21 cellular contexts compared by ENCODE assay signal in the genomic region with DNA sequence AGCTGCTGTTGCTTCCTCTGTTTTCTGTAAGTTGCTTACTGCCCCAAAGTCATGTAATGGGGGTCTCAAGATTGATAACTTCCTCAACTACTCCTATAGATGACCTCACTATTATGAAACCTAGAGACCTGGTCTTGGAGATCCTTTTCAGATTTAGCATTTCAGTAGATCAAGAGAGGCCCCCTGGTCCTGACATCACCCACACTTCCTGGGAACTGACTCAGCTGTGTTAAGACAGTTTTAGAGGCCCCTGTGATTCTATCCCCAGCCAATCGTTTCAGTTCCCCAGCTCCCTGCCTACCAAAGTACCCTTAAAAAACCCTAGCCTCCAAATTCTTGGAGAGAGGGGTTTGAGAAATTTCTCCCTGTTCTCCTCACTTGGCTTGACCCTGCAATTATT. TPM values are rescaled to one million over a fixed set of nuclear protein-coding genes. Genes with fewer than 3 reads are reported as not detected.
A peak's percentile ranks its signal among the peaks of the same experiment; 100 is the strongest.
DNase-seq lines count a peak whose midpoint lies in the region; ATAC-seq, FAIRE-seq and TF ChIP-seq lines count a peak whose summit lies in the region.
"Had no signal": no experiment of that assay in that cellular context is flagged by ENCODE, and none has a peak within 500 bp of the region (broad histone marks: within the 10 kb centered on the region; RNA-seq: fewer than 3 reads in every experiment).

No MANE protein-coding gene starts in this region.

- no peak for ATAC-seq in HepG2
- no peak for ATAC-seq in right lobe of liver
- ATAC-seq in K562: no peak; the same call in 2 of the 3 replicates
- peak; percentile 74 for ATAC-seq in stimulated activated naive CD8-positive, alpha-beta T cell treated with anti-CD3 and anti-CD28 coated beads, Interleukin-15, amount 100 ng/mL, for 72 hours
- ATAC-seq in GM21381 (IDR thresholded peaks at IDR 0.05; ENCODE audit: unreplicated experiment): no peak

- POLR2A ChIA-PET in HepG2 (lab: Yijun Ruan, JAX) (interaction anchor here (2.3 kb wide), 1 partner anchor 11 kb away, joined by 9 read pairs; a partner anchor contains a TSS), K562 (lab: Yijun Ruan, JAX) (interaction anchor here (0.5 to 1.5 kb wide), 4 partner anchors 11 to 39 kb away, joined by 3 to 8 read pairs (median 4); a partner anchor contains a TSS)

- DNase-seq in activated CD4-positive, alpha-beta T cell treated with anti-CD3 and anti-CD28 coated beads for 48 hours: peak; percentile 47
- no peak for DNase-seq in activated CD4-positive, alpha-beta T cell treated with anti-CD3 and anti-CD28 coated beads, Interleukin-2, amount 10 ng/mL, durations not matched to agents 24 days and 14 days
- DNase-seq in HepG2 (ENCODE audit: low spot score) (no peak), right lobe of liver (no peak), K562 (ENCODE audit: extremely low read depth in 1 of 4, low spot score in 3 of 4) (no peak), DMS53 treated with DMSO at 0.1 percent for 48 hours (lab: John Stamatoyannopoulos, UW; ENCODE audit: unreplicated experiment) (no peak)
- no peak for DNase-seq in stimulated activated naive CD8-positive, alpha-beta T cell treated with anti-CD3 and anti-CD28 coated beads, Interleukin-15, amount 100 ng/mL, for 72 hours
- DNase-seq: 8988T; ACHN; CD4-positive, CD25-positive, alpha-beta regulatory T cell; DMS153; GOT3; HCEC 1CT; KG1; MG63; NCI-H2029; NCI-H69; OCI-M1; Peyer's patch; SHP77 treated with DMSO at 0.1 percent for 48 hours had no signal

- in situ Hi-C loops in HepG2 (cut with HindIII; ENCODE audit: extremely low pct_ligation_motif_present, low pct_unique_long_range_greater_than_20kb) (loop anchor here (10.0 to 25.0 kb wide), 2 partner anchors 94 to 1202 kb away; a partner anchor contains a TSS), K562 (cut with MboI) (no loop called here)

- no peaks in the 10 kb centered on the region for H3K79me2 ChIP-seq in HepG2 (ENCODE audit: insufficient read depth, low read length)
- H3K79me2 ChIP-seq in K562 (ENCODE audit: control insufficient read depth, insufficient read depth, low read length): no peaks in the 10 kb centered on the region

- H3K9me1 ChIP-seq in K562 (ENCODE audit: control insufficient read depth, insufficient read depth, low read length): no peaks in the 10 kb centered on the region

- H3K4me3 ChIP-seq in HepG2 (replicated peaks in 1 of 3; ENCODE audit: insufficient read depth in 1 of 3, low read depth in 2 of 3, low read length in 3 of 3): no peak overlapping the region
- H3K4me3 ChIP-seq in right lobe of liver: no peak overlapping the region
- H3K4me3 ChIP-seq in K562: no peak overlapping the region
- H3K4me3 ChIP-seq: MG63, Peyer's patch had no signal

- TF ChIP-seq EP300 in HepG2 (IDR thresholded peaks at IDR 0.05; ENCODE audit: low read depth in 2 of 2, low read length in 2 of 2) (no peak), HepG2 (CRISPR knock-in tag; IDR thresholded peaks at IDR 0.05; ENCODE audit: borderline replicate concordance) (no peak), K562 (IDR thresholded peaks at IDR 0.05; ENCODE audit: low read length) (no peak)

- H3K9me3 Mint-ChIP-seq in activated CD4-positive, alpha-beta T cell treated with anti-CD3 and anti-CD28 coated beads, Interleukin-2, amount 10 ng/mL, durations not matched to agents 24 days and 14 days: no peaks in the 10 kb centered on the region
- no peaks in the 10 kb centered on the region for H3K9me3 Mint-ChIP-seq in stimulated activated naive CD8-positive, alpha-beta T cell treated with anti-CD3 and anti-CD28 coated beads, Interleukin-15, amount 100 ng/mL, for 72 hours
- H3K9me3 Mint-ChIP-seq: CD4-positive, CD25-positive, alpha-beta regulatory T cell had no signal

- BruUV-seq in HepG2 (replicated peaks; lab: Mats Ljungman, UMichigan) (no TSS peak), K562 (replicated peaks; lab: Mats Ljungman, UMichigan) (no TSS peak)

- H3K9me3 ChIP-seq in HepG2 (ENCODE audit: low read length) (no peaks in the 10 kb centered on the region), right lobe of liver (no peaks in the 10 kb centered on the region), K562 (replicated peaks; ENCODE audit: control insufficient read depth, insufficient read depth, low read depth, low read length) (no peaks in the 10 kb centered on the region)
- H3K9me3 ChIP-seq: MG63, Peyer's patch had no signal

- peak overlapping the region; percentile 61; the same call in 1 of the 2 replicates for H3K4me2 ChIP-seq in HepG2 (ENCODE audit: low read depth, low read length)
- H3K4me2 ChIP-seq in K562 (ENCODE audit: insufficient read depth, low read length): no peak overlapping the region

- TF ChIP-seq CTCF in HepG2 (CRISPR knock-in tag; IDR thresholded peaks at IDR 0.05) (no peak), right lobe of liver (IDR thresholded peaks at IDR 0.05) (no peak), K562 (IDR thresholded peaks at IDR 0.05 in 2 of 3, conservative IDR thresholded peaks at IDR 0.05 in 1 of 3; ENCODE audit: insufficient read depth in 2 of 3, low read depth in 1 of 3, low read length in 3 of 3) (no peak)

- no peak overlapping the region for H3K27ac Mint-ChIP-seq in activated CD4-positive, alpha-beta T cell treated with anti-CD3 and anti-CD28 coated beads, Interleukin-2, amount 10 ng/mL, durations not matched to agents 24 days and 14 days
- no peak overlapping the region for H3K27ac Mint-ChIP-seq in stimulated activated naive CD8-positive, alpha-beta T cell treated with anti-CD3 and anti-CD28 coated beads, Interleukin-15, amount 100 ng/mL, for 72 hours
- H3K27ac Mint-ChIP-seq: CD4-positive, CD25-positive, alpha-beta regulatory T cell had no signal

- CTCF ChIA-PET in HepG2 (lab: Yijun Ruan, JAX; ENCODE audit: low intra/inter-chr PET ratio, low total read pairs) (no interaction called here), K562 (lab: Yijun Ruan, JAX; ENCODE audit: low intra/inter-chr PET ratio) (no interaction called here)

- no peaks in the 10 kb centered on the region for H3K36me3 Mint-ChIP-seq in activated CD4-positive, alpha-beta T cell treated with anti-CD3 and anti-CD28 coated beads, Interleukin-2, amount 10 ng/mL, durations not matched to agents 24 days and 14 days (ENCODE audit: low read depth)
- H3K36me3 Mint-ChIP-seq: CD4-positive, CD25-positive, alpha-beta regulatory T cell had no signal

- H3K4me3 Mint-ChIP-seq in activated CD4-positive, alpha-beta T cell treated with anti-CD3 and anti-CD28 coated beads, Interleukin-2, amount 10 ng/mL, durations not matched to agents 24 days and 14 days: no peak overlapping the region
- no peak overlapping the region for H3K4me3 Mint-ChIP-seq in stimulated activated naive CD8-positive, alpha-beta T cell treated with anti-CD3 and anti-CD28 coated beads, Interleukin-15, amount 100 ng/mL, for 72 hours
- H3K4me3 Mint-ChIP-seq: CD4-positive, CD25-positive, alpha-beta regulatory T cell had no signal

- peaks cover 0 to 16% of the 10 kb centered on the region in 2 experiments; a peak in 2 of 5 replicates for H3K27me3 ChIP-seq in HepG2 (ENCODE audit: control insufficient read depth in 1 of 2, insufficient read depth in 2 of 2, low read length in 2 of 2)
- no peaks in the 10 kb centered on the region for H3K27me3 ChIP-seq in right lobe of liver
- no peaks in the 10 kb centered on the region for H3K27me3 ChIP-seq in K562 (ENCODE audit: control insufficient read depth in 2 of 2, insufficient read depth in 2 of 2, low read length in 2 of 2)
- H3K27me3 ChIP-seq: MG63, Peyer's patch had no signal

- H3K4me1 Mint-ChIP-seq in activated CD4-positive, alpha-beta T cell treated with anti-CD3 and anti-CD28 coated beads, Interleukin-2, amount 10 ng/mL, durations not matched to agents 24 days and 14 days: peaks cover 2% of the 10 kb centered on the region
- H3K4me1 Mint-ChIP-seq in stimulated activated naive CD8-positive, alpha-beta T cell treated with anti-CD3 and anti-CD28 coated beads, Interleukin-15, amount 100 ng/mL, for 72 hours: peaks cover 10% of the 10 kb centered on the region
- H3K4me1 Mint-ChIP-seq: CD4-positive, CD25-positive, alpha-beta regulatory T cell had no signal

- no peak overlapping the region for H3K9ac ChIP-seq in HepG2 (ENCODE audit: insufficient read depth, low read depth, low read length)
- no peak overlapping the region for H3K9ac ChIP-seq in K562 (ENCODE audit: insufficient read depth in 1 of 2, low read depth in 2 of 2, low read length in 2 of 2)

- H3K4me1 ChIP-seq in HepG2 (ENCODE audit: insufficient read depth, low read length): peaks cover 14% of the 10 kb centered on the region
- H3K4me1 ChIP-seq in right lobe of liver: no peaks in the 10 kb centered on the region
- no peaks in the 10 kb centered on the region; a peak in 1 of 5 replicates for H3K4me1 ChIP-seq in K562 (replicated peaks in 1 of 2; ENCODE audit: control insufficient read depth in 2 of 2, insufficient read depth in 2 of 2, low read length in 2 of 2)
- H3K4me1 ChIP-seq: Peyer's patch had no signal

- TF ChIP-seq POLR2A in HepG2 (IDR thresholded peaks at IDR 0.05; ENCODE audit: insufficient read depth in 1 of 2, low read depth in 2 of 2, low read length in 2 of 2): no peak
- TF ChIP-seq POLR2A in right lobe of liver (IDR thresholded peaks at IDR 0.05): no peak
- TF ChIP-seq POLR2A in K562 (conservative IDR thresholded peaks at IDR 0.05): no peak

- H4K20me1 ChIP-seq in HepG2 (ENCODE audit: insufficient read depth, low read length) (no peaks in the 10 kb centered on the region), K562 (replicated peaks; ENCODE audit: control insufficient read depth, insufficient read depth, low read length) (no peaks in the 10 kb centered on the region)

- no peak overlapping the region for H2AFZ ChIP-seq in HepG2 (ENCODE audit: low read length)
- no peak overlapping the region for H2AFZ ChIP-seq in K562 (ENCODE audit: low read depth, low read length)

- peaks cover 8% of the 10 kb centered on the region for H3K27me3 Mint-ChIP-seq in activated CD4-positive, alpha-beta T cell treated with anti-CD3 and anti-CD28 coated beads, Interleukin-2, amount 10 ng/mL, durations not matched to agents 24 days and 14 days
- no peaks in the 10 kb centered on the region for H3K27me3 Mint-ChIP-seq in stimulated activated naive CD8-positive, alpha-beta T cell treated with anti-CD3 and anti-CD28 coated beads, Interleukin-15, amount 100 ng/mL, for 72 hours

- intact Hi-C loops in activated CD4-positive, alpha-beta T cell treated with anti-CD3 and anti-CD28 coated beads, Interleukin-2, amount 10 ng/mL, durations not matched to agents 24 days and 14 days (cut with micrococcal nuclease): no loop called here
- intact Hi-C loops in HepG2 (cut with micrococcal nuclease; ENCODE audit: unreplicated experiment) (no loop called here), right lobe of liver (cut with DNase I) (no loop called here), K562 (cut with micrococcal nuclease) (no loop called here)

- no peaks in the 10 kb centered on the region for H3K36me3 ChIP-seq in HepG2 (replicated peaks in 1 of 2; ENCODE audit: control insufficient read depth in 1 of 2, insufficient read depth in 2 of 2, low read length in 2 of 2)
- H3K36me3 ChIP-seq in right lobe of liver: no peaks in the 10 kb centered on the region
- no peaks in the 10 kb centered on the region for H3K36me3 ChIP-seq in K562 (ENCODE audit: control insufficient read depth, insufficient read depth, low read length)
- H3K36me3 ChIP-seq: MG63, Peyer's patch had no signal

- FAIRE-seq in HepG2 (lab: Jason Lieb, UNC) (no peak), K562 (lab: Jason Lieb, UNC) (no peak)

- H3K27ac ChIP-seq in HepG2 (ENCODE audit: extremely low read length, insufficient read depth, low read length) (no peak overlapping the region), right lobe of liver (no peak overlapping the region), K562 (ENCODE audit: extremely low read depth, low read depth, low read length) (no peak overlapping the region)
- H3K27ac ChIP-seq: Peyer's patch had no signal

- WGBS in HepG2 (ENCODE audit: low lambda C conversion rate): 0% methylated on average over 1 of the region's 1 CpG
- WGBS in right lobe of liver (ENCODE audit: insufficient coverage, low coverage, low lambda C conversion rate, missing lambda C conversion rate): 40% methylated on average over 1 of the region's 1 CpG
- WGBS in K562 (ENCODE audit: insufficient coverage, low coverage, missing lambda C conversion rate): no CpG with 5 or more reads among the region's 1 CpG

- no peak for TF ChIP-seq RAD21 in HepG2 (CRISPR knock-in tag; IDR thresholded peaks at IDR 0.05)
- TF ChIP-seq RAD21 in K562 (CRISPR knock-in tag; conservative IDR thresholded peaks at IDR 0.05 in 1 of 2, IDR thresholded peaks at IDR 0.05 in 1 of 2): no peak

RNA-seq across cellular contexts. Expression of a gene that starts 9.2 kb away (rescaled TPM):
- 4.7 and 5.0 TPM in 2 replicates for total RNA-seq in activated CD4-positive, alpha-beta T cell treated with anti-CD3 and anti-CD28 coated beads, Interleukin-2, amount 10 ng/mL, durations not matched to agents 24 days and 14 days
- 37.5 and 59.7 TPM in 2 replicates for total RNA-seq in HepG2 (2016; rRNA removed; fragmentation: Illumina TruSeq; extraction: Trizol)
- total RNA-seq in HepG2 (2016; cell fraction: cytosol; rRNA removed; fragmentation: Illumina TruSeq; extraction: Trizol; ENCODE audit: low read depth): 6.3 and 7.7 TPM in 2 replicates
- total RNA-seq in HepG2 (2016; cell fraction: insoluble cytoplasmic fraction; rRNA removed; fragmentation: Illumina TruSeq; extraction: Trizol): 39.6 and 59.5 TPM in 2 replicates
- total RNA-seq in HepG2 (2016; cell fraction: membrane; rRNA removed; fragmentation: Illumina TruSeq; extraction: Trizol): 11.9 and 12.9 TPM in 2 replicates
- 15.1 and 17.4 TPM in 2 replicates for total RNA-seq in HepG2 (2016; cell fraction: nucleus; rRNA removed; fragmentation: Illumina TruSeq; extraction: Trizol)
- polyA plus RNA-seq in HepG2 (2011; rRNA removed): 71.2 and 73.6 TPM in 2 replicates
- 60.1 and 70.4 TPM in 2 replicates for polyA plus RNA-seq in HepG2 (2011; cell fraction: cytosol; rRNA removed)
- 17.5 and 19.4 TPM in 2 replicates for polyA plus RNA-seq in HepG2 (2011; cell fraction: nucleus; rRNA removed)
- 40.9 and 79.8 TPM in 2 replicates for polyA plus RNA-seq in HepG2 (2012)
- polyA plus RNA-seq in HepG2 (2016; cell fraction: cytosol; fragmentation: Illumina TruSeq; extraction: Trizol; ENCODE audit: low read depth): 6.2 and 6.3 TPM in 2 replicates
- polyA plus RNA-seq in HepG2 (2016; cell fraction: insoluble cytoplasmic fraction; fragmentation: Illumina TruSeq; extraction: Trizol; ENCODE audit: low read depth): 53.1 and 54.4 TPM in 2 replicates
- polyA plus RNA-seq in HepG2 (2016; cell fraction: membrane; fragmentation: Illumina TruSeq; extraction: Trizol; ENCODE audit: low read depth): 9.5 and 9.6 TPM in 2 replicates
- polyA plus RNA-seq in HepG2 (2016; cell fraction: nucleus; fragmentation: Illumina TruSeq; extraction: Trizol; ENCODE audit: insufficient read depth, low read depth): 17.5 and 21.2 TPM in 2 replicates
- 30.7 and 305 TPM in 2 replicates for polyA minus RNA-seq in HepG2 (2011; rRNA and poly(A)+ RNA removed; ENCODE audit: low replicate concordance)
- polyA minus RNA-seq in HepG2 (2011; cell fraction: cytosol; rRNA and poly(A)+ RNA removed): 47.9 and 62.8 TPM in 2 replicates
- 28.6 and 33.4 TPM in 2 replicates for polyA minus RNA-seq in HepG2 (2011; cell fraction: nucleus; rRNA and poly(A)+ RNA removed)
- total RNA-seq in right lobe of liver: 1 to 10 TPM in 3 of 6 experiments, under 1 TPM in 2, not detected in 1; 0.92 to 3.3 (median 1.7) TPM
- total RNA-seq in K562 (2011; cell fraction: chromatin; rRNA removed; ENCODE audit: low replicate concordance): 22.1 and 29.4 TPM in 2 replicates
- 20.8 and 24.9 TPM in 2 replicates for total RNA-seq in K562 (2011; cell fraction: nucleolus; rRNA removed)
- 25.6 and 31.2 TPM in 2 replicates for total RNA-seq in K562 (2011; cell fraction: nucleoplasm; rRNA removed)
- total RNA-seq in K562 (2014; rRNA removed): 13.9 and 15.5 TPM in 2 replicates
- total RNA-seq in K562 (2014; rRNA removed; fragmentation: Illumina TruSeq; extraction: Trizol): 17.8 and 19.7 TPM in 2 replicates
- 5.8 and 6.2 TPM in 2 replicates for total RNA-seq in K562 (2015; rRNA removed; fragmentation: Illumina TruSeq; extraction: Trizol)
- 12.5 and 13.1 TPM in 2 replicates for total RNA-seq in K562 (2021)
- 75.0 and 107 TPM in 2 replicates for polyA plus RNA-seq in K562 (2011; rRNA removed)
- 64.8 and 102 TPM in 2 replicates for polyA plus RNA-seq in K562 (2011; cell fraction: cytosol; rRNA removed)
- polyA plus RNA-seq in K562 (2011; cell fraction: nucleus; rRNA removed): 27.6 and 70.1 TPM in 2 replicates
- polyA plus RNA-seq in K562 (2012): 19.8 and 63.2 TPM in 2 replicates
- 20.3 and 21.9 TPM in 2 replicates for polyA plus RNA-seq in K562 (2014; fragmentation: Illumina TruSeq; extraction: Trizol)
- polyA plus RNA-seq in K562 (2014; fragmentation: Nextera tagmentation; extraction: Ambion mirVana): 10 to 100 TPM; 23.2 to 26.7 TPM
- 11.7 and 13.4 TPM in 2 replicates for polyA plus RNA-seq in K562 (2014; rRNA removed)
- 63.5 and 97.5 TPM in 2 replicates for polyA minus RNA-seq in K562 (2011; rRNA and poly(A)+ RNA removed)
- polyA minus RNA-seq in K562 (2011; cell fraction: cytosol; rRNA and poly(A)+ RNA removed): 36.9 and 46.0 TPM in 2 replicates
- polyA minus RNA-seq in K562 (2011; cell fraction: nucleus; rRNA and poly(A)+ RNA removed): 10.5 and 31.0 TPM in 2 replicates

RNA-seq across cellular contexts. Expression of a gene that starts 10.4 kb away (rescaled TPM):
- 21.2 and 22.7 TPM in 2 replicates for total RNA-seq in activated CD4-positive, alpha-beta T cell treated with anti-CD3 and anti-CD28 coated beads, Interleukin-2, amount 10 ng/mL, durations not matched to agents 24 days and 14 days
- total RNA-seq in HepG2 (2016; rRNA removed; fragmentation: Illumina TruSeq; extraction: Trizol): 18.7 and 30.0 TPM in 2 replicates
- total RNA-seq in HepG2 (2016; cell fraction: cytosol; rRNA removed; fragmentation: Illumina TruSeq; extraction: Trizol; ENCODE audit: low read depth): 23.7 and 27.0 TPM in 2 replicates
- 19.2 and 31.7 TPM in 2 replicates for total RNA-seq in HepG2 (2016; cell fraction: insoluble cytoplasmic fraction; rRNA removed; fragmentation: Illumina TruSeq; extraction: Trizol)
- 32.7 and 35.6 TPM in 2 replicates for total RNA-seq in HepG2 (2016; cell fraction: membrane; rRNA removed; fragmentation: Illumina TruSeq; extraction: Trizol)
- total RNA-seq in HepG2 (2016; cell fraction: nucleus; rRNA removed; fragmentation: Illumina TruSeq; extraction: Trizol): 30.3 and 31.6 TPM in 2 replicates
- polyA plus RNA-seq in HepG2 (2011; rRNA removed): 43.5 and 53.6 TPM in 2 replicates
- polyA plus RNA-seq in HepG2 (2011; cell fraction: cytosol; rRNA removed): 27.5 and 43.0 TPM in 2 replicates
- 107 and 111 TPM in 2 replicates for polyA plus RNA-seq in HepG2 (2011; cell fraction: nucleus; rRNA removed)
- 25.2 and 35.2 TPM in 2 replicates for polyA plus RNA-seq in HepG2 (2012)
- 24.8 and 31.5 TPM in 2 replicates for polyA plus RNA-seq in HepG2 (2016; cell fraction: cytosol; fragmentation: Illumina TruSeq; extraction: Trizol; ENCODE audit: low read depth)
- 17.9 and 20.6 TPM in 2 replicates for polyA plus RNA-seq in HepG2 (2016; cell fraction: insoluble cytoplasmic fraction; fragmentation: Illumina TruSeq; extraction: Trizol; ENCODE audit: low read depth)
- polyA plus RNA-seq in HepG2 (2016; cell fraction: membrane; fragmentation: Illumina TruSeq; extraction: Trizol; ENCODE audit: low read depth): 29.8 and 32.1 TPM in 2 replicates
- 61.7 and 63.3 TPM in 2 replicates for polyA plus RNA-seq in HepG2 (2016; cell fraction: nucleus; fragmentation: Illumina TruSeq; extraction: Trizol; ENCODE audit: insufficient read depth, low read depth)
- polyA minus RNA-seq in HepG2 (2011; rRNA and poly(A)+ RNA removed; ENCODE audit: low replicate concordance): 16.6 and 25.0 TPM in 2 replicates
- polyA minus RNA-seq in HepG2 (2011; cell fraction: cytosol; rRNA and poly(A)+ RNA removed): 19.3 and 21.0 TPM in 2 replicates
- 10.9 and 17.5 TPM in 2 replicates for polyA minus RNA-seq in HepG2 (2011; cell fraction: nucleus; rRNA and poly(A)+ RNA removed)
- total RNA-seq in right lobe of liver: 10 to 100 TPM; 12.7 to 16.0 (median 13.8) TPM
- total RNA-seq in K562 (2011; cell fraction: chromatin; rRNA removed; ENCODE audit: low replicate concordance): 34.6 and 42.7 TPM in 2 replicates
- 39.7 and 40.9 TPM in 2 replicates for total RNA-seq in K562 (2011; cell fraction: nucleolus; rRNA removed)
- 44.7 and 64.3 TPM in 2 replicates for total RNA-seq in K562 (2011; cell fraction: nucleoplasm; rRNA removed)
- 21.1 and 33.9 TPM in 2 replicates for total RNA-seq in K562 (2014; rRNA removed)
- 24.7 and 25.8 TPM in 2 replicates for total RNA-seq in K562 (2014; rRNA removed; fragmentation: Illumina TruSeq; extraction: Trizol)
- total RNA-seq in K562 (2015; rRNA removed; fragmentation: Illumina TruSeq; extraction: Trizol): 20.9 and 22.1 TPM in 2 replicates
- total RNA-seq in K562 (2021): 24.6 and 25.1 TPM in 2 replicates
- 48.1 and 53.4 TPM in 2 replicates for polyA plus RNA-seq in K562 (2011; rRNA removed)
- 45.7 and 51.0 TPM in 2 replicates for polyA plus RNA-seq in K562 (2011; cell fraction: cytosol; rRNA removed)
- 104 and 138 TPM in 2 replicates for polyA plus RNA-seq in K562 (2011; cell fraction: nucleus; rRNA removed)
- polyA plus RNA-seq in K562 (2012): 19.2 and 29.0 TPM in 2 replicates
- polyA plus RNA-seq in K562 (2014; fragmentation: Illumina TruSeq; extraction: Trizol): 23.3 and 26.6 TPM in 2 replicates
- polyA plus RNA-seq in K562 (2014; fragmentation: Nextera tagmentation; extraction: Ambion mirVana): 10 to 100 TPM; 23.6 to 30.6 TPM
- 38.0 and 56.9 TPM in 2 replicates for polyA plus RNA-seq in K562 (2014; rRNA removed)
- 26.3 and 29.4 TPM in 2 replicates for polyA minus RNA-seq in K562 (2011; rRNA and poly(A)+ RNA removed)
- 14.8 and 17.8 TPM in 2 replicates for polyA minus RNA-seq in K562 (2011; cell fraction: cytosol; rRNA and poly(A)+ RNA removed)
- polyA minus RNA-seq in K562 (2011; cell fraction: nucleus; rRNA and poly(A)+ RNA removed): 12.9 and 15.8 TPM in 2 replicates
